Comparison of ENCODE assay signal across 1 cellular context in the genomic region with DNA sequence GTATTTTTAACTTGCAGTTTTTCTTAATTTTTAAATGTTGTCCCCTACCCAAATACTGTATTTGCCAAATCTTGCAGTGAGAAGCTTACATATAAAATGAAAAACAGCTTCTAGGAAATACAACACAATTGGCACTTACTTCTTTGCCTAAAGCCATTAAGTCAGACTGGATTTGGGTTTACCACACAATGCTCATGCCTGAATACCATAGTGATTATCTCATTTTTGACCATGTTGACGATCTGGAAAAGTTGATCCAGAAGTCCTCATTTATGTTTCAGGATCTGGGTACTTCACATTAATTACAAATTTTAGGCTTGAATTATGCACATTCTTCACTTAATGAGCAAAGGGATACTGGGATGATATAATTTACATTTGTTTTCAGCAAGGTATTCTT.
TF ChIP-seq lines count a peak whose summit lies in the region.

No MANE protein-coding gene starts in this region.

TF ChIP-seq in H1, 55 proteins besides CTCF, POLR2A, EP300 and RAD21:
- TF ChIP-seq KDM5A (IDR thresholded peaks at IDR 0.05; ENCODE audit: low read length) (no peak), JUND (IDR thresholded peaks at IDR 0.05; ENCODE audit: low read length) (no peak), TAF7 (optimal IDR thresholded peaks at IDR 0.05; ENCODE audit: borderline replicate concordance, low read depth, low read length) (no peak), EZH2 (IDR thresholded peaks at IDR 0.05; ENCODE audit: low read depth, low read length, severe bottlenecking) (no peak), SAP30 (IDR thresholded peaks at IDR 0.05; ENCODE audit: insufficient read depth, insufficient replicate concordance, low read length) (no peak), CREB1 (IDR thresholded peaks at IDR 0.05) (no peak), SIN3A (conservative IDR thresholded peaks at IDR 0.05 in 1 of 2, IDR thresholded peaks at IDR 0.05 in 1 of 2; ENCODE audit: low read depth in 1 of 2, low read length in 2 of 2) (no peak), RFX5 (IDR thresholded peaks at IDR 0.05; ENCODE audit: borderline replicate concordance, low read depth, low read length) (no peak), BCL11A (IDR thresholded peaks at IDR 0.05; ENCODE audit: low read depth in 2 of 2, low read length in 2 of 2) (no peak), YY1 (IDR thresholded peaks at IDR 0.05; ENCODE audit: low read depth, low read length) (no peak), ZNF274 (IDR thresholded peaks at IDR 0.05; ENCODE audit: borderline replicate concordance, extremely low read depth, low read length) (no peak), TEAD4 (IDR thresholded peaks at IDR 0.05; ENCODE audit: low read depth, low read length) (no peak), HDAC2 (IDR thresholded peaks at IDR 0.05; ENCODE audit: borderline replicate concordance in 1 of 2, low read depth in 2 of 2, low read length in 2 of 2) (no peak)
